In the genomic region with DNA sequence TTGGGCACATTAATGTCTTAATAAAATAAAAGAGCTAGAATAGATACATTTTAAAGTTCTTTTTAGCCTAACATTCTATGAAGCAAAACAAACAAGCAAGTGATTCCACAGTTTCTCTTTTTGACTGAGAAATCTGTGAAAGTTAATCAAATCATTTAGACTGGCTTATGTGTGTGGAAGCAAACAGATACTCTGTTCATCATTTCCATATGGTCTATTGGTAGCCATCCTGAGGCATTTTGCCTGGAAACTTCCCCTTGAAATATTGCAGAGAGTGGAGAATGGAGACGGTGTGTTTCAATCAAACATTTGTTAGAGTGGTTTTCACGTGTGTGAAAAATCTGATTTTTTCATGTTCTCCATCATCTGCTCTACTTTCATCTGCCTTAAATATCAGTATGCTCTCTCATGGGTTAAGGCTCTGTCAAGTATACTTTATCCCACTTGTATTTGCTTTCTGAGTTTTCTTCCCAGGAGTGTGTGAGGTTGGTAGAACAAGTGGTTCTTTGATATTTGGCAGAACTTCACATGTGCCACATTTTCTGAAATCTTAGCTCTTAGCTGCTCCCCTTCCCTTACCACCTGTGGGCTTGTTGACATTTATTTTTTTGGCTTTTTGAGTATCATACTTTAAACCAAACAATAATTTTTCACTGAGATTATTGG, we compare ENCODE assay signal across 33 cellular contexts.
"Had no signal": no experiment of that assay in that cellular context is flagged by ENCODE, and none has a peak within 500 bp of the region (broad histone marks: within the 10 kb centered on the region; RNA-seq: fewer than 3 reads in every experiment).

No MANE protein-coding gene starts in this region.

- H3K27ac ChIP-seq: adrenal gland, body of pancreas, esophagus muscularis mucosa, foreskin keratinocyte, gastrocnemius medialis, heart left ventricle, WERI-Rb-1 had no signal

- H3K27me3 ChIP-seq: adrenal gland, body of pancreas, esophagus muscularis mucosa, gastrocnemius medialis, heart left ventricle had no signal

- ATAC-seq: activated CD4-positive, CD25-positive, alpha-beta regulatory T cell treated with anti-CD3 and anti-CD28 coated beads, Interleukin-2, amount 50 U/mL, for 24 hours; activated CD8-positive, alpha-beta T cell treated with anti-CD3 and anti-CD28 coated beads for 36 hours; activated naive CD4-positive, alpha-beta T cell treated with anti-CD3 and anti-CD28 coated beads, Interleukin-2, amount 50 U/mL, for 72 hours; body of pancreas; effector memory CD8-positive, alpha-beta T cell; foreskin keratinocyte; gastrocnemius medialis; heart left ventricle; T-helper 17 cell had no signal

- H3K4me1 ChIP-seq: adrenal gland, body of pancreas, foreskin keratinocyte, gastrocnemius medialis, heart left ventricle had no signal

- H3K36me3 ChIP-seq: adrenal gland, esophagus muscularis mucosa, gastrocnemius medialis, heart left ventricle, WERI-Rb-1 had no signal

- DNase-seq: activated B cell treated with CpG ODN at 0.5 μM for 24 hours; activated CD4-positive, alpha-beta T cell treated with anti-CD3 and anti-CD28 coated beads for 48 hours; activated CD4-positive, alpha-beta T cell treated with anti-CD3 and anti-CD28 coated beads, Interleukin-2, amount 50 U/mL, for 1 hour; activated CD4-positive, alpha-beta T cell treated with anti-CD3 and anti-CD28 coated beads, Interleukin-2, amount 50 U/mL, for 48 hours; activated CD8-positive, alpha-beta memory T cell treated with anti-CD3 and anti-CD28 coated beads for 24 hours; activated CD8-positive, alpha-beta T cell treated with anti-CD3 and anti-CD28 coated beads for 36 hours; activated gamma-delta T cell; activated naive CD4-positive, alpha-beta T cell; activated naive CD4-positive, alpha-beta T cell treated with anti-CD3 and anti-CD28 coated beads, Interleukin-2, amount 10 ng/mL, durations not matched to agents 7 days and 5 days; activated naive CD8-positive, alpha-beta T cell treated with anti-CD3 and anti-CD28 coated beads, Interleukin-2, amount 10 ng/mL, durations not matched to agents 7 days and 5 days; activated T-cell treated with anti-CD3 and anti-CD28 coated beads, Interleukin-2, amount 50 U/mL, for 1 hour; activated T-cell treated with anti-CD3 and anti-CD28 coated beads, Interleukin-2, amount 50 U/mL, for 48 hours; adrenal gland; amygdala; aorta; body of pancreas; caudate nucleus; cortex of kidney; dermis blood vessel endothelial cell; effector CD4-positive, alpha-beta T cell; effector memory CD8-positive, alpha-beta T cell; erythroblast; foreskin keratinocyte; gastrocnemius medialis; glutamatergic neuron; heart left ventricle; T-helper 1 cell; T-helper 17 cell; T1000; WERI-Rb-1 had no signal

- H3K4me3 ChIP-seq: adrenal gland, body of pancreas, esophagus muscularis mucosa, gastrocnemius medialis, heart left ventricle had no signal

- H3K9me3 ChIP-seq: adrenal gland, body of pancreas, esophagus muscularis mucosa, gastrocnemius medialis had no signal
